In the genomic region with DNA sequence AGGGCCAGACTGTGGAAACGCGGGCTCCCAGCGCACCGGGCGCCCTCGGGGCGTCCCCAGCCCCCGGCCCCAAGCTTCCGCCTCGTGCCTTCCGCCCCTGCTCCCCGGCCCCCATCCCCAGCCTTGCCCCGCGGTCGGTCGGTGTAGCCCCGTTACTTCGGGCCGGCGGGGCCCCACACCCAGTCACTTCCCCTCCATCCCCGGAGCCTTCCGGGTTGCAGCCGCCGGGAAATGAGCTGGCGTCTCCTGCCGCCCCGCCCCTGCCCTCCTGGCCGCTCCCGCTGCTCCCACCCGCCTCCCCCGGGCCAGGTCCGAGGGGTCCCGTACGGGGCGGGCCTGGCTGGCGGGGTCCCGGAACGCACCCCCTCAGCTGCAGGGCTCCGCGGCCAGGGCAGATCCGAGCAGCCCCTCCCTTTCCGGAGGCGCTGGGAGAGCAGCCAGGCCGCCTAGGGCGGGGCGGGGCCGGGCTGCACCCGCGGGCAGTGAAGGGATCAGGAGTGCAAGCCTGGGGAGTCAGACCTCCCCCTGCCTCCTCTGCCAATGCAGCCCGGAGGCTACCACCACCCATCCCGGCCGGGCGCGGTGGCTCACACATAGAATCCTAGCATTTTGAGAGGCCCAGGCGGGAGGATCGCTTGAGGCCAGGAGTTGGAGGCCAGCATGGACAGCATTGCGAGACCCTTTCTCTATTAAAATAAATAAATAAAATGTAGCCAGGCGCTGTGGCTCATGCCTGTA, we compare ENCODE assay signal across 8 cellular contexts. TPM values are rescaled to one million over a fixed set of nuclear protein-coding genes. Genes with fewer than 3 reads are reported as not detected.
DNase-seq lines count a peak whose midpoint lies in the region; ATAC-seq and TF ChIP-seq lines count a peak whose summit lies in the region.

No MANE protein-coding gene starts in this region.

- CTCF ChIA-PET in AG04450 (lab: Charles Lee): no interaction called here

- TF ChIP-seq POLR2A in GM18526 (IDR thresholded peaks at IDR 0.05; ENCODE audit: extremely low read depth, insufficient read length) (peak; percentile 46), erythroblast (IDR thresholded peaks at IDR 0.05; ENCODE audit: low read length) (no peak)

- peaks cover 25% of the 10 kb centered on the region for H3K36me3 ChIP-seq in NT2/D1 (ENCODE audit: insufficient read depth, insufficient read length, low read length)

- no peak for TF ChIP-seq CTCF in AG04450 (IDR thresholded peaks at IDR 0.05; ENCODE audit: low read depth, low read length)

- peaks cover 13% of the 10 kb centered on the region for H3K4me1 ChIP-seq in NT2/D1 (ENCODE audit: insufficient read depth, insufficient read length)

- H3K27me3 ChIP-seq in AG04450 (ENCODE audit: control insufficient read depth, insufficient read depth, low read length) (no peaks in the 10 kb centered on the region), NT2/D1 (ENCODE audit: insufficient read depth, insufficient read length) (no peaks in the 10 kb centered on the region)

- H3K4me3 ChIP-seq in AG04450 (ENCODE audit: low read depth, low read length) (peak overlapping the region; percentile 72), NT2/D1 (ENCODE audit: insufficient read length, low read depth) (peak overlapping the region; percentile 57)

- ATAC-seq in HG03045 (IDR thresholded peaks at IDR 0.05; ENCODE audit: unreplicated experiment): peak; percentile 51

- POLR2A ChIA-PET in AG04450 (lab: Yijun Ruan, JAX): interaction anchor here (0.5 to 0.6 kb wide), 2 partner anchors 13 to 1724 kb away, joined by 4 read pairs; no protein-coding TSS in a partner anchor

- DNase-seq in AG04450 (ENCODE audit: low read depth, low spot score) (no peak), NT2/D1 (ENCODE audit: low read depth, low spot score) (no peak), activated T-cell treated with anti-CD3 and anti-CD28 coated beads for 4 hours (peak; percentile 27), erythroblast (lab: John Stamatoyannopoulos, UW) (peak; percentile 76 to 84), mucosa of gallbladder (ENCODE audit: low spot score) (peak; percentile 65)
- peak; percentile 16 to 67 (median 52) for DNase-seq in stimulated activated naive CD4-positive, alpha-beta T cell (lab: John Stamatoyannopoulos, UW)

- H3K27ac ChIP-seq in AG04450 (ENCODE audit: low read depth, low read length): no peak overlapping the region

- H3K9ac ChIP-seq in NT2/D1 (ENCODE audit: insufficient read length, low read depth): peak overlapping the region; percentile 64

- no peaks in the 10 kb centered on the region; the same call in 1 of the 2 replicates for H3K9me3 ChIP-seq in AG04450 (ENCODE audit: control insufficient read depth, insufficient read depth, low read length)
- no peaks in the 10 kb centered on the region for H3K9me3 ChIP-seq in NT2/D1 (ENCODE audit: insufficient read depth, low read length)

RNA-seq across cellular contexts. Expression of a gene that starts 0.7 kb away (rescaled TPM):
- 190 and 245 TPM in 2 replicates for polyA plus RNA-seq in AG04450 (2011; rRNA removed)
- polyA minus RNA-seq in AG04450 (2011; rRNA and poly(A)+ RNA removed): 69.5 and 83.5 TPM in 2 replicates
- 123 TPM for total RNA-seq in mucosa of gallbladder

RNA-seq across cellular contexts. Expression of a gene that starts 33.2 kb away (rescaled TPM):
- 60.2 and 68.1 TPM in 2 replicates for polyA plus RNA-seq in AG04450 (2011; rRNA removed)
- 19.4 and 24.3 TPM in 2 replicates for polyA minus RNA-seq in AG04450 (2011; rRNA and poly(A)+ RNA removed)
- total RNA-seq in mucosa of gallbladder: 83.7 TPM

RNA-seq across cellular contexts. Expression of a gene that starts 33.5 kb away (rescaled TPM):
- 82.3 and 96.8 TPM in 2 replicates for polyA plus RNA-seq in AG04450 (2011; rRNA removed)
- polyA minus RNA-seq in AG04450 (2011; rRNA and poly(A)+ RNA removed): 30.8 and 32.2 TPM in 2 replicates
- total RNA-seq in mucosa of gallbladder: 77.8 TPM

RNA-seq across cellular contexts. Expression of a gene that starts 49.5 kb away (rescaled TPM):
- polyA plus RNA-seq in AG04450 (2011; rRNA removed): 259 and 282 TPM in 2 replicates
- 272 and 319 TPM in 2 replicates for polyA minus RNA-seq in AG04450 (2011; rRNA and poly(A)+ RNA removed)
- 140 TPM for total RNA-seq in mucosa of gallbladder

Comparison
In these comparisons a context has a peak if more than half of its experiments do, and no peak if none do; other contexts are left out.
1. DNase-seq: peak in activated T-cell treated with anti-CD3 and anti-CD28 coated beads for 4 hours (single experiment), erythroblast (2 of 2), mucosa of gallbladder (single experiment) and stimulated activated naive CD4-positive, alpha-beta T cell (6 of 6); none in AG04450 (single experiment) and NT2/D1 (single experiment).